Comparison of ENCODE assay signal across 8 cellular contexts in genomic region chr17:731644-731942, GRCh38. TPM values are rescaled to one million over a fixed set of nuclear protein-coding genes. Genes with fewer than 3 reads are reported as not detected.
DNase-seq lines count a peak whose midpoint lies in the region; TF ChIP-seq lines count a peak whose summit lies in the region.
"Not testable (repeated sequence)": the region's sequence is repeated elsewhere in the genome, so short reads cannot be mapped to it uniquely, and the experiment has no call there.

No MANE protein-coding gene starts in this region.

- H4K20me1 ChIP-seq in BLaER1 treated with 17β-estradiol and CSF1 and Interleukin-3, amounts not matched to agents 10 nM and 100 nM = peaks cover 0 to 35% (median 14%) of the 10 kb centered on the region in 11 experiments; a peak in 11 of 22 replicates
- peaks cover 12% of the 10 kb centered on the region; the same call in 1 of the 2 replicates for H4K20me1 ChIP-seq in PC-9 (ENCODE audit: insufficient read depth)

- not testable (repeated sequence) for H3K27me3 ChIP-seq in BLaER1 treated with 17β-estradiol and CSF1 and Interleukin-3, amounts not matched to agents 10 nM and 100 nM; PC-9 (ENCODE audit: insufficient read depth, low read depth); effector memory CD4-positive, alpha-beta T cell (replicated peaks; ENCODE audit: control insufficient read depth, insufficient read depth, low read length, poor library complexity, severe bottlenecking); iPS-15b (ENCODE audit: control insufficient read depth, insufficient read depth, low read length); stomach

- intact Hi-C loops in PC-9 (cut with micrococcal nuclease; ENCODE audit: unreplicated experiment); activated T-helper 2 cell treated with anti-CD3 and anti-CD28 coated beads, Interferon-gamma antibody, Interleukin-2, Interleukin-4, amounts not matched to agents 10 μg/mL and 5 μg/mL and 100 μg/mL, durations not matched to agents 14 hours and 24 hours and 36 hours (cut with micrococcal nuclease); stomach (cut with DNase I; ENCODE audit: low total_unique reads): not testable (repeated sequence)

- H3K9me3 Mint-ChIP-seq in activated T-helper 2 cell treated with anti-CD3 and anti-CD28 coated beads, Interferon-gamma antibody, Interleukin-2, Interleukin-4, amounts not matched to agents 10 μg/mL and 5 μg/mL and 100 μg/mL, durations not matched to agents 14 hours and 24 hours and 36 hours; nephron: not testable (repeated sequence)

- H3F3A ChIP-seq in PC-9 (ENCODE audit: insufficient read depth, low read depth) = peaks cover 33% of the 10 kb centered on the region

- H3K36me3 Mint-ChIP-seq in activated T-helper 2 cell treated with anti-CD3 and anti-CD28 coated beads, Interferon-gamma antibody, Interleukin-2, Interleukin-4, amounts not matched to agents 10 μg/mL and 5 μg/mL and 100 μg/mL, durations not matched to agents 14 hours and 24 hours and 36 hours (ENCODE audit: low read depth) = peaks cover 33% of the 10 kb centered on the region
- H3K36me3 Mint-ChIP-seq in nephron (ENCODE audit: low read depth) = not testable (repeated sequence)

- 7 to 21% (median 13%) methylated on average over 5 to 16 of the region's 16 CpGs for WGBS in stomach, 5 donors

- H3K9me2 ChIP-seq in PC-9 (ENCODE audit: insufficient read depth) = not testable (repeated sequence)

- TF ChIP-seq POLR2A in stomach (IDR thresholded peaks at IDR 0.05) = not testable (repeated sequence)

- H3K4me1 Mint-ChIP-seq in activated T-helper 2 cell treated with anti-CD3 and anti-CD28 coated beads, Interferon-gamma antibody, Interleukin-2, Interleukin-4, amounts not matched to agents 10 μg/mL and 5 μg/mL and 100 μg/mL, durations not matched to agents 14 hours and 24 hours and 36 hours (ENCODE audit: low read depth) = peaks cover 17% of the 10 kb centered on the region
- H3K4me1 Mint-ChIP-seq in nephron = peaks cover 21% of the 10 kb centered on the region

- H3K4me2 ChIP-seq in BLaER1 treated with 17β-estradiol and CSF1 and Interleukin-3, amounts not matched to agents 10 nM and 100 nM = peak overlapping the region; percentile 84 to 98 (median 94)
- H3K4me2 ChIP-seq in PC-9 = peak overlapping the region; percentile 91

- H2AFZ ChIP-seq in PC-9 = peak overlapping the region; percentile 80

- POLR2A ChIA-PET in HEK293 (lab: Yijun Ruan, JAX) = interaction anchor here (1.4 kb wide), 1 partner anchor 17 kb away, joined by 5 read pairs; the partner anchor contains the start of gene VPS53
- POLR2A ChIA-PET in PC-9 (lab: Charles Lee; ENCODE audit: unreplicated experiment) = not testable (repeated sequence)

- not testable (repeated sequence) for DNase-seq in PC-9; activated T-helper 2 cell treated with anti-CD3 and anti-CD28 coated beads, Interferon-gamma antibody, Interleukin-2, Interleukin-4, amounts not matched to agents 10 μg/mL and 5 μg/mL and 100 μg/mL, durations not matched to agents 14 hours and 24 hours and 36 hours (ENCODE audit: low spot score); effector memory CD4-positive, alpha-beta T cell; stomach

- H3K36me3 ChIP-seq in BLaER1 treated with 17β-estradiol and CSF1 and Interleukin-3, amounts not matched to agents 10 nM and 100 nM = peaks cover 7 to 30% (median 24%) of the 10 kb centered on the region in 11 experiments; a peak in 20 of 22 replicates
- H3K36me3 ChIP-seq in HEK293 (ENCODE audit: control insufficient read depth in 2 of 2, insufficient read depth in 1 of 2, low read length in 2 of 2) (peaks cover 25 to 31% of the 10 kb centered on the region in 2 experiments), stomach (peaks cover 0 to 16% (median 3%) of the 10 kb centered on the region in 4 donors)
- H3K36me3 ChIP-seq in PC-9 (ENCODE audit: low read depth); effector memory CD4-positive, alpha-beta T cell (ENCODE audit: control insufficient read depth, insufficient read depth, low read length); iPS-15b (ENCODE audit: control insufficient read depth, insufficient read depth, low read length): not testable (repeated sequence)

- not testable (repeated sequence) for TF ChIP-seq EP300 in stomach (IDR thresholded peaks at IDR 0.05)

- H3K9me3 ChIP-seq in BLaER1 treated with 17β-estradiol and CSF1 and Interleukin-3, amounts not matched to agents 10 nM and 100 nM (replicated peaks in 1 of 11); HEK293 (ENCODE audit: control insufficient read depth, insufficient read depth, low read depth, low read length); PC-9 (ENCODE audit: insufficient read depth, low read depth); effector memory CD4-positive, alpha-beta T cell (ENCODE audit: control insufficient read depth, low read length); iPS-15b (ENCODE audit: control insufficient read depth, insufficient read depth, low read length); stomach: not testable (repeated sequence)

- H3K79me2 ChIP-seq in PC-9 (ENCODE audit: low read depth) = peaks cover 21% of the 10 kb centered on the region

- TF ChIP-seq CTCF in HEK293 (tag by site-specific recombination; IDR thresholded peaks at IDR 0.05); PC-9 (conservative IDR thresholded peaks at IDR 0.05); nephron (IDR thresholded peaks at IDR 0.05; ENCODE audit: unreplicated experiment in 3 of 3); stomach (IDR thresholded peaks at IDR 0.05): not testable (repeated sequence)

- H3K9ac ChIP-seq in BLaER1 treated with 17β-estradiol and CSF1 and Interleukin-3, amounts not matched to agents 10 nM and 100 nM = peak overlapping the region; percentile 85 to 97 (median 92)
- peak overlapping the region; percentile 73 for H3K9ac ChIP-seq in iPS-15b (ENCODE audit: low read depth, low read length)

- peak overlapping the region; percentile 79 for H3K4me3 Mint-ChIP-seq in activated T-helper 2 cell treated with anti-CD3 and anti-CD28 coated beads, Interferon-gamma antibody, Interleukin-2, Interleukin-4, amounts not matched to agents 10 μg/mL and 5 μg/mL and 100 μg/mL, durations not matched to agents 14 hours and 24 hours and 36 hours (ENCODE audit: low read depth)
- peak overlapping the region; percentile 80 to 87 (median 81) for H3K4me3 Mint-ChIP-seq in nephron

- peaks cover 15 to 41% (median 27%) of the 10 kb centered on the region in 10 experiments for H3K4me1 ChIP-seq in BLaER1 treated with 17β-estradiol and CSF1 and Interleukin-3, amounts not matched to agents 10 nM and 100 nM
- H3K4me1 ChIP-seq in HEK293 (ENCODE audit: control insufficient read depth, insufficient read depth, low read length); effector memory CD4-positive, alpha-beta T cell (ENCODE audit: control insufficient read depth, insufficient read depth, low read length, poor library complexity, severe bottlenecking); iPS-15b (ENCODE audit: control insufficient read depth, insufficient read depth, low read length): not testable (repeated sequence)
- peaks cover 12% of the 10 kb centered on the region for H3K4me1 ChIP-seq in PC-9 (replicated peaks; ENCODE audit: insufficient read depth)
- H3K4me1 ChIP-seq in stomach = peaks cover 9 to 62% (median 38%) of the 10 kb centered on the region in 4 donors

- not testable (repeated sequence) for H3K27me3 Mint-ChIP-seq in activated T-helper 2 cell treated with anti-CD3 and anti-CD28 coated beads, Interferon-gamma antibody, Interleukin-2, Interleukin-4, amounts not matched to agents 10 μg/mL and 5 μg/mL and 100 μg/mL, durations not matched to agents 14 hours and 24 hours and 36 hours (ENCODE audit: low read depth); nephron (ENCODE audit: low read depth)

- not testable (repeated sequence) for BruUV-seq in PC-9 (replicated peaks; lab: Mats Ljungman, UMichigan)

- peak overlapping the region; percentile 83 to 94 (median 90) for H3K4me3 ChIP-seq in BLaER1 treated with 17β-estradiol and CSF1 and Interleukin-3, amounts not matched to agents 10 nM and 100 nM
- H3K4me3 ChIP-seq in HEK293 (ENCODE audit: low read depth, low read length) = peak overlapping the region; percentile 67
- peak overlapping the region; percentile 75 for H3K4me3 ChIP-seq in PC-9
- H3K4me3 ChIP-seq in effector memory CD4-positive, alpha-beta T cell (ENCODE audit: insufficient read depth, low read depth, low read length, poor library complexity, severe bottlenecking) = peak overlapping the region; percentile 61
- H3K4me3 ChIP-seq in iPS-15b (ENCODE audit: low read depth, low read length) = peak overlapping the region; percentile 63
- peak overlapping the region; percentile 66 to 94 (median 78) for H3K4me3 ChIP-seq in stomach

- peak overlapping the region; percentile 22 for H3K27ac Mint-ChIP-seq in activated T-helper 2 cell treated with anti-CD3 and anti-CD28 coated beads, Interferon-gamma antibody, Interleukin-2, Interleukin-4, amounts not matched to agents 10 μg/mL and 5 μg/mL and 100 μg/mL, durations not matched to agents 14 hours and 24 hours and 36 hours
- H3K27ac Mint-ChIP-seq in nephron = not testable (repeated sequence)

- peak overlapping the region; percentile 64 to 93 (median 90) for H3K27ac ChIP-seq in BLaER1 treated with 17β-estradiol and CSF1 and Interleukin-3, amounts not matched to agents 10 nM and 100 nM
- peak overlapping the region; percentile 83 for H3K27ac ChIP-seq in HEK293 (ENCODE audit: extremely low read depth, low read depth, low read length)
- not testable (repeated sequence) for H3K27ac ChIP-seq in PC-9; effector memory CD4-positive, alpha-beta T cell (ENCODE audit: insufficient read depth, low read length, poor library complexity, severe bottlenecking)
- H3K27ac ChIP-seq in stomach = peak overlapping the region; percentile 86 to 94 (median 87)

- CTCF ChIA-PET in HEK293 (lab: Yijun Ruan, JAX) = interaction anchor here (0.7 kb wide), 1 partner anchor 299 kb away, joined by 3 read pairs; no protein-coding TSS in a partner anchor
- CTCF ChIA-PET in PC-9 (lab: Charles Lee) = interaction anchor here (0.6 kb wide), 2 partner anchors 12 to 16 kb away, joined by 3 read pairs; no protein-coding TSS in a partner anchor

RNA-seq across cellular contexts. Expression of gene TLCD3A, which starts 0.8 kb away (rescaled TPM):
- total RNA-seq in PC-9 (2021) (13.4 and 29.4 TPM in 2 replicates), stomach (10 to 100 TPM in 4 of 5 donors, under 1 TPM in 1; 0.58 to 33.2 (median 12.2) TPM)
- total RNA-seq in activated T-helper 2 cell treated with anti-CD3 and anti-CD28 coated beads, Interferon-gamma antibody, Interleukin-2, Interleukin-4, amounts not matched to agents 10 μg/mL and 5 μg/mL and 100 μg/mL, durations not matched to agents 14 hours and 24 hours and 36 hours = 38.1 and 41.0 TPM in 2 replicates
- 10 to 100 TPM in 1 of 3 donors, 1 to 10 TPM in 2; 7.9 to 12.3 (median 8.7) TPM for polyA plus RNA-seq in stomach

RNA-seq across cellular contexts. Expression of gene VPS53, which starts 17.0 kb away (rescaled TPM):
- total RNA-seq in PC-9 (2021) = 71.5 and 77.6 TPM in 2 replicates
- 84.9 and 86.1 TPM in 2 replicates for total RNA-seq in activated T-helper 2 cell treated with anti-CD3 and anti-CD28 coated beads, Interferon-gamma antibody, Interleukin-2, Interleukin-4, amounts not matched to agents 10 μg/mL and 5 μg/mL and 100 μg/mL, durations not matched to agents 14 hours and 24 hours and 36 hours
- 100 to 1,000 TPM in 1 of 5 donors, 10 to 100 TPM in 4; 26.1 to 206 (median 49.1) TPM for total RNA-seq in stomach
- 10 to 100 TPM in 1 of 3 donors, 1 to 10 TPM in 2; 4.5 to 13.1 (median 5.6) TPM for polyA plus RNA-seq in stomach

RNA-seq across cellular contexts. Expression of gene GEMIN4, which starts 20.5 kb away (rescaled TPM):
- total RNA-seq in PC-9 (2021) (41.4 and 47.4 TPM in 2 replicates), stomach (10 to 100 TPM in 3 of 5 donors, 1 to 10 TPM in 2; 8.2 to 92.4 (median 21.4) TPM)
- 62.8 and 64.2 TPM in 2 replicates for total RNA-seq in activated T-helper 2 cell treated with anti-CD3 and anti-CD28 coated beads, Interferon-gamma antibody, Interleukin-2, Interleukin-4, amounts not matched to agents 10 μg/mL and 5 μg/mL and 100 μg/mL, durations not matched to agents 14 hours and 24 hours and 36 hours
- 10 to 100 TPM in 1 of 3 donors, 1 to 10 TPM in 2; 5.7 to 11.1 (median 7.8) TPM for polyA plus RNA-seq in stomach

RNA-seq across cellular contexts. Expression of gene GLOD4, which starts 50.5 kb away (rescaled TPM):
- total RNA-seq in PC-9 (2021) (110 and 123 TPM in 2 replicates), stomach (100 to 1,000 TPM in 3 of 5 donors, 10 to 100 TPM in 1, 1 to 10 TPM in 1; 6.4 to 213 (median 104) TPM)
- total RNA-seq in activated T-helper 2 cell treated with anti-CD3 and anti-CD28 coated beads, Interferon-gamma antibody, Interleukin-2, Interleukin-4, amounts not matched to agents 10 μg/mL and 5 μg/mL and 100 μg/mL, durations not matched to agents 14 hours and 24 hours and 36 hours = 84.8 and 98.0 TPM in 2 replicates
- polyA plus RNA-seq in stomach = 10 to 100 TPM; 38.4 to 91.2 (median 82.1) TPM

RNA-seq across cellular contexts. Expression of gene MRM3, which starts 50.6 kb away (rescaled TPM):
- total RNA-seq in PC-9 (2021) (23.2 and 25.0 TPM in 2 replicates), stomach (10 to 100 TPM; 12.2 to 69.2 (median 39.1) TPM)
- 28.4 and 29.3 TPM in 2 replicates for total RNA-seq in activated T-helper 2 cell treated with anti-CD3 and anti-CD28 coated beads, Interferon-gamma antibody, Interleukin-2, Interleukin-4, amounts not matched to agents 10 μg/mL and 5 μg/mL and 100 μg/mL, durations not matched to agents 14 hours and 24 hours and 36 hours
- polyA plus RNA-seq in stomach = 10 to 100 TPM; 11.2 to 16.6 (median 15.2) TPM
